1 cellular context compared by ENCODE assay signal in genomic region chr19:21588202-21588601, GRCh38.
TF ChIP-seq lines count a peak whose summit lies in the region.

No MANE protein-coding gene starts in this region.

TF ChIP-seq in H1, 55 proteins besides CTCF, POLR2A, EP300 and RAD21 (continued from another document):
- no peak for TF ChIP-seq KDM4A (IDR thresholded peaks at IDR 0.05; ENCODE audit: low read depth, low read length, severe bottlenecking)
- TF ChIP-seq CBX5 (IDR thresholded peaks at IDR 0.05; ENCODE audit: low read depth, low read length) = no peak
- TF ChIP-seq GTF2F1 (IDR thresholded peaks at IDR 0.05; ENCODE audit: borderline replicate concordance, low read depth, low read length) = no peak
- TF ChIP-seq TAF1 (IDR thresholded peaks at IDR 0.05; ENCODE audit: low read depth, low read length) = no peak
- TF ChIP-seq SAP30 (IDR thresholded peaks at IDR 0.05; ENCODE audit: insufficient read depth, insufficient replicate concordance, low read length) = no peak
- TF ChIP-seq SIRT6 (IDR thresholded peaks at IDR 0.05; ENCODE audit: low read length) = no peak
- TF ChIP-seq GABPA (IDR thresholded peaks at IDR 0.05; ENCODE audit: borderline replicate concordance, insufficient read depth, low read length) = no peak
- TF ChIP-seq BRCA1 (IDR thresholded peaks at IDR 0.05; ENCODE audit: low read depth, low read length) = no peak
- no peak for TF ChIP-seq JUND (IDR thresholded peaks at IDR 0.05; ENCODE audit: low read length)
- TF ChIP-seq CREB1 (IDR thresholded peaks at IDR 0.05) = no peak
- no peak for TF ChIP-seq HDAC6 (IDR thresholded peaks at IDR 0.05; ENCODE audit: low read depth, low read length)
- TF ChIP-seq TBP (IDR thresholded peaks at IDR 0.05; ENCODE audit: low read depth, low read length) = no peak
- TF ChIP-seq MAFK (IDR thresholded peaks at IDR 0.05; ENCODE audit: low read depth, low read length) = no peak
- no peak for TF ChIP-seq HDAC2 (IDR thresholded peaks at IDR 0.05; ENCODE audit: borderline replicate concordance in 1 of 2, low read depth in 2 of 2, low read length in 2 of 2)
- TF ChIP-seq TCF12 (IDR thresholded peaks at IDR 0.05; ENCODE audit: low read depth, low read length) = no peak
- TF ChIP-seq CTBP2 (IDR thresholded peaks at IDR 0.05; ENCODE audit: borderline replicate concordance, insufficient read depth, insufficient read length, low read length) = no peak
- TF ChIP-seq SP2 (IDR thresholded peaks at IDR 0.05; ENCODE audit: low read length) = no peak
